ENCODE assay signal across 36 cellular contexts in the genomic region with DNA sequence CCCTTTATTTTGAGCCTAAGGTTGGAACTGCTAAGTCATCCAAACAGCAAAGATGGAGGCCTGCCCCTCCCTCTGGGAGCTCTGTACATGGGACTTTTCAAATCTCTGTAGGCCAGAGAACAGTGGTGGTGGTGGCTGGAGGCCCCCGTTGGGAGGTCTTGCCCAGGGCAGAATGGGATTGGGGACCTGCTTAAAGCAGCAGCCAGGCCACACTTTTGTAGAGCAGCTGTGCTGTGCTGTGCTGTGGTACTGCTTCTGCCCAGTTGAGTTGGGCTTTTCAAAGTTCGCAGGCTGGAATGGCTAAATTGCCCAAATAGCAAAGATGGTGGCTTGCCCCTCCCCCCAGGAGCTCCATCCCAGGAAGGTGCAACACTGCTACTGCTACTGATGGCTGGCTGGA.
"Had no signal": no experiment of that assay in that cellular context is flagged by ENCODE, and none has a peak within 500 bp of the region (broad histone marks: within the 10 kb centered on the region; RNA-seq: fewer than 3 reads in every experiment).

No MANE protein-coding gene starts in this region.

- H3K27ac Mint-ChIP-seq: activated B cell treated with CpG ODN at 0.5 μM for 24 hours; activated CD4-positive, alpha-beta memory T cell treated with anti-CD3 and anti-CD28 coated beads for 36 hours; activated CD4-positive, alpha-beta T cell treated with anti-CD3 and anti-CD28 coated beads, Interleukin-2, amount 10 ng/mL, durations not matched to agents 24 days and 14 days; activated CD8-positive, alpha-beta T cell treated with anti-CD3 and anti-CD28 coated beads for 36 hours; activated naive CD4-positive, alpha-beta T cell treated with anti-CD3 and anti-CD28 coated beads, Interleukin-2, amount 10 ng/mL, durations not matched to agents 7 days and 5 days; activated naive CD4-positive, alpha-beta T cell treated with anti-CD3 and anti-CD28 coated beads, Interleukin-2, amount 50 U/mL, for 24 hours; activated naive CD8-positive, alpha-beta T cell; activated naive CD8-positive, alpha-beta T cell treated with anti-CD3 and anti-CD28 coated beads, Interleukin-2, amount 10 ng/mL, durations not matched to agents 7 days and 5 days; activated naive CD8-positive, alpha-beta T cell treated with anti-CD3 and anti-CD28 coated beads, Interleukin-2, amount 50 U/mL, for 24 hours; activated T-cell treated with anti-CD3 and anti-CD28 coated beads, Interleukin-2, amount 50 U/mL, for 72 hours; activated T-helper 1 cell treated with anti-CD3 and anti-CD28 coated beads, Interleukin-12 subunit alpha, Interleukin-12 subunit beta, Interleukin-2, Interleukin-4 antibody, amounts not matched to agents 30 ng/mL and 10 ng/mL and 1 ng/mL, durations not matched to agents 14 hours and 24 hours and 36 hours; activated T-helper 17 cell treated with anti-CD3 and anti-CD28 coated beads, Interleukin-2, amount 50 U/mL, for 72 hours; brain; T-helper 1 cell treated with Interleukin-12 subunit alpha and Interleukin-12 subunit beta and Interleukin-4 antibody, amounts not matched to agents 30 μg/mL and 1 μg/mL, for 36 hours; T-helper 2 cell treated with Interferon-gamma antibody and Interleukin-4, amounts not matched to agents 5 μg/mL and 100 μg/mL, for 36 hours had no signal

- H3K27ac ChIP-seq: ascending aorta, cardiac muscle cell, VCaP had no signal

- H3K27me3 ChIP-seq: ascending aorta, cardiac muscle cell had no signal

- H3K36me3 Mint-ChIP-seq: activated CD4-positive, alpha-beta memory T cell treated with anti-CD3 and anti-CD28 coated beads for 36 hours; activated naive CD4-positive, alpha-beta T cell treated with anti-CD3 and anti-CD28 coated beads, Interleukin-2, amount 10 ng/mL, durations not matched to agents 7 days and 5 days; activated naive CD4-positive, alpha-beta T cell treated with anti-CD3 and anti-CD28 coated beads, Interleukin-2, amount 50 U/mL, for 24 hours; activated naive CD8-positive, alpha-beta T cell; activated naive CD8-positive, alpha-beta T cell treated with anti-CD3 and anti-CD28 coated beads, Interleukin-2, amount 10 ng/mL, durations not matched to agents 7 days and 5 days; brain had no signal

- H3K4me1 ChIP-seq: ascending aorta had no signal

- H3K9me3 ChIP-seq: ascending aorta had no signal

- H3K27me3 Mint-ChIP-seq: activated B cell treated with CpG ODN at 0.5 μM for 24 hours; activated CD4-positive, alpha-beta memory T cell treated with anti-CD3 and anti-CD28 coated beads for 36 hours; activated CD4-positive, alpha-beta T cell treated with anti-CD3 and anti-CD28 coated beads, Interleukin-2, amount 10 ng/mL, durations not matched to agents 24 days and 14 days; activated CD8-positive, alpha-beta T cell treated with anti-CD3 and anti-CD28 coated beads for 36 hours; activated naive CD4-positive, alpha-beta T cell treated with anti-CD3 and anti-CD28 coated beads, Interleukin-2, amount 10 ng/mL, durations not matched to agents 7 days and 5 days; activated naive CD4-positive, alpha-beta T cell treated with anti-CD3 and anti-CD28 coated beads, Interleukin-2, amount 50 U/mL, for 24 hours; activated naive CD8-positive, alpha-beta T cell; activated naive CD8-positive, alpha-beta T cell treated with anti-CD3 and anti-CD28 coated beads, Interleukin-2, amount 10 ng/mL, durations not matched to agents 7 days and 5 days; activated naive CD8-positive, alpha-beta T cell treated with anti-CD3 and anti-CD28 coated beads, Interleukin-2, amount 50 U/mL, for 24 hours; brain; central memory CD8-positive, alpha-beta T cell had no signal

- H3K4me1 Mint-ChIP-seq: activated B cell treated with CpG ODN at 0.5 μM for 24 hours; activated CD4-positive, alpha-beta T cell treated with anti-CD3 and anti-CD28 coated beads, Interleukin-2, amount 10 ng/mL, durations not matched to agents 24 days and 14 days; activated naive CD4-positive, alpha-beta T cell treated with anti-CD3 and anti-CD28 coated beads, Interleukin-2, amount 10 ng/mL, durations not matched to agents 7 days and 5 days; activated naive CD4-positive, alpha-beta T cell treated with anti-CD3 and anti-CD28 coated beads, Interleukin-2, amount 50 U/mL, for 24 hours; activated naive CD8-positive, alpha-beta T cell treated with anti-CD3 and anti-CD28 coated beads, Interleukin-2, amount 10 ng/mL, durations not matched to agents 7 days and 5 days; activated naive CD8-positive, alpha-beta T cell treated with anti-CD3 and anti-CD28 coated beads, Interleukin-2, amount 50 U/mL, for 24 hours; activated T-helper 17 cell treated with anti-CD3 and anti-CD28 coated beads, Interleukin-2, amount 50 U/mL, for 72 hours; brain; central memory CD8-positive, alpha-beta T cell had no signal

- DNase-seq: activated B cell treated with CpG ODN at 0.5 μM for 24 hours; activated CD4-positive, alpha-beta memory T cell treated with anti-CD3 and anti-CD28 coated beads for 36 hours; activated CD4-positive, alpha-beta T cell treated with anti-CD3 and anti-CD28 coated beads for 4 hours; activated CD4-positive, alpha-beta T cell treated with anti-CD3 and anti-CD28 coated beads, Interleukin-2, amount 10 ng/mL, durations not matched to agents 24 days and 14 days; activated CD4-positive, alpha-beta T cell treated with anti-CD3 and anti-CD28 coated beads, Interleukin-2, amount 50 U/mL, for 1 hour; activated CD4-positive, alpha-beta T cell treated with anti-CD3 and anti-CD28 coated beads, Interleukin-2, amount 50 U/mL, for 4 hours; activated CD4-positive, CD25-positive, alpha-beta regulatory T cell treated with anti-CD3 and anti-CD28 coated beads, Interleukin-2, amount 50 U/mL, for 72 hours; activated CD8-positive, alpha-beta T cell treated with anti-CD3 and anti-CD28 coated beads for 36 hours; activated effector memory CD4-positive, alpha-beta T cell treated with Interleukin-2 at 50 U/mL for 16 hours; activated gamma-delta T cell; activated naive CD4-positive, alpha-beta T cell treated with anti-CD3 and anti-CD28 coated beads, Interleukin-2, amount 10 ng/mL, durations not matched to agents 7 days and 5 days; activated naive CD4-positive, alpha-beta T cell treated with Interleukin-2 at 50 U/mL for 16 hours; activated naive CD8-positive, alpha-beta T cell treated with anti-CD3 and anti-CD28 coated beads, Interleukin-2, amount 10 ng/mL, durations not matched to agents 7 days and 5 days; activated naive CD8-positive, alpha-beta T cell treated with anti-CD3 and anti-CD28 coated beads, Interleukin-2, amount 50 U/mL, for 24 hours; activated T-cell treated with anti-CD3 and anti-CD28 coated beads for 4 hours; activated T-cell treated with anti-CD3 and anti-CD28 coated beads, Interleukin-2, amount 50 U/mL, for 1 hour; activated T-cell treated with anti-CD3 and anti-CD28 coated beads, Interleukin-2, amount 50 U/mL, for 4 hours; activated T-cell treated with anti-CD3 and anti-CD28 coated beads, Interleukin-2, amount 50 U/mL, for 72 hours; amygdala; anterior cingulate cortex; caudate nucleus; cerebellar nuclear complex; T-helper 1 cell; T-helper 2 cell; T-helper 9 cell had no signal

- H3K9me3 Mint-ChIP-seq: activated B cell treated with CpG ODN at 0.5 μM for 24 hours; activated CD4-positive, alpha-beta memory T cell treated with anti-CD3 and anti-CD28 coated beads for 36 hours; activated CD4-positive, alpha-beta T cell treated with anti-CD3 and anti-CD28 coated beads, Interleukin-2, amount 10 ng/mL, durations not matched to agents 24 days and 14 days; activated naive CD4-positive, alpha-beta T cell treated with anti-CD3 and anti-CD28 coated beads, Interleukin-2, amount 10 ng/mL, durations not matched to agents 7 days and 5 days; activated naive CD8-positive, alpha-beta T cell treated with anti-CD3 and anti-CD28 coated beads, Interleukin-2, amount 10 ng/mL, durations not matched to agents 7 days and 5 days had no signal

- ATAC-seq: activated CD8-positive, alpha-beta T cell treated with anti-CD3 and anti-CD28 coated beads for 36 hours; activated naive CD8-positive, alpha-beta T cell treated with anti-CD3 and anti-CD28 coated beads, Interleukin-2, amount 50 U/mL, for 24 hours; activated T-cell treated with anti-CD3 and anti-CD28 coated beads, Interleukin-2, amount 50 U/mL, for 4 hours; activated T-cell treated with anti-CD3 and anti-CD28 coated beads, Interleukin-2, amount 50 U/mL, for 72 hours; activated T-helper 17 cell treated with anti-CD3 and anti-CD28 coated beads, Interleukin-2, amount 50 U/mL, for 72 hours had no signal

- H3K36me3 ChIP-seq: ascending aorta, cardiac muscle cell had no signal

- H3K4me3 Mint-ChIP-seq: activated B cell treated with CpG ODN at 0.5 μM for 24 hours; activated CD4-positive, alpha-beta memory T cell treated with anti-CD3 and anti-CD28 coated beads for 36 hours; activated CD4-positive, alpha-beta T cell treated with anti-CD3 and anti-CD28 coated beads, Interleukin-2, amount 10 ng/mL, durations not matched to agents 24 days and 14 days; activated CD8-positive, alpha-beta T cell treated with anti-CD3 and anti-CD28 coated beads for 36 hours; activated naive CD4-positive, alpha-beta T cell treated with anti-CD3 and anti-CD28 coated beads, Interleukin-2, amount 10 ng/mL, durations not matched to agents 7 days and 5 days; activated naive CD4-positive, alpha-beta T cell treated with anti-CD3 and anti-CD28 coated beads, Interleukin-2, amount 50 U/mL, for 24 hours; activated naive CD8-positive, alpha-beta T cell; activated naive CD8-positive, alpha-beta T cell treated with anti-CD3 and anti-CD28 coated beads, Interleukin-2, amount 10 ng/mL, durations not matched to agents 7 days and 5 days; activated naive CD8-positive, alpha-beta T cell treated with anti-CD3 and anti-CD28 coated beads, Interleukin-2, amount 50 U/mL, for 24 hours; activated T-cell treated with anti-CD3 and anti-CD28 coated beads, Interleukin-2, amount 50 U/mL, for 4 hours; activated T-cell treated with anti-CD3 and anti-CD28 coated beads, Interleukin-2, amount 50 U/mL, for 72 hours; activated T-helper 1 cell treated with anti-CD3 and anti-CD28 coated beads, Interleukin-12 subunit alpha, Interleukin-12 subunit beta, Interleukin-2, Interleukin-4 antibody, amounts not matched to agents 30 ng/mL and 10 ng/mL and 1 ng/mL, durations not matched to agents 14 hours and 24 hours and 36 hours; activated T-helper 17 cell treated with anti-CD3 and anti-CD28 coated beads, Interleukin-2, amount 50 U/mL, for 72 hours; brain; central memory CD8-positive, alpha-beta T cell; T-helper 1 cell treated with Interleukin-12 subunit alpha and Interleukin-12 subunit beta and Interleukin-4 antibody, amounts not matched to agents 30 μg/mL and 1 μg/mL, for 36 hours; T-helper 2 cell treated with Interferon-gamma antibody and Interleukin-4, amounts not matched to agents 5 μg/mL and 100 μg/mL, for 36 hours had no signal

- H3K4me3 ChIP-seq: ascending aorta, cardiac muscle cell had no signal
